ENCODE assay signal across 9 cellular contexts in the genomic region with DNA sequence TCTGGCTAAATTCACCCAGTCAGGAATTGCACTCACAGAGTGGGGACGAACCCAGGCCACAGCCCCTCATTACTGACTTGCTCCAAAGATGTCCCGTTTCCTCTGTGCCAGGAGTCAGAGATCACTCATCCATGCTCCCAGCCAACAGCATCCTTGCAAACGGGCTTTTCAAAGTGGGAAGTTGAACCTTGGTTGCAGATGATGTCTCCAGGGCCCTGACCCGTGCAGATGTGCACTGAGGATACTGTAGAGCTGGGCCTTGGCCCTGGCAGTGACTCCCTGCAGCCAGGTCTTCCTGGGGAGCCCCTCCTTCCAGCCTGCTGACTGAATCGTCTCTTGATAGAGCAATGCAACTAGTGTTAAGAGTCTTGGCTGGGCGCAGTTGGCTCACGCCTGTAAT. TPM values are rescaled to one million over a fixed set of nuclear protein-coding genes. Genes with fewer than 3 reads are reported as not detected.
DNase-seq lines count a peak whose midpoint lies in the region; ATAC-seq and TF ChIP-seq lines count a peak whose summit lies in the region.
"Had no signal": no experiment of that assay in that cellular context is flagged by ENCODE, and none has a peak within 500 bp of the region (broad histone marks: within the 10 kb centered on the region; RNA-seq: fewer than 3 reads in every experiment).

No MANE protein-coding gene starts in this region.

- H3K4me1 ChIP-seq in left lung = peaks cover 0 to 20% of the 10 kb centered on the region in 2 donors
- no peaks in the 10 kb centered on the region for H3K4me1 ChIP-seq in uterus

- no peaks in the 10 kb centered on the region for H3K27me3 Mint-ChIP-seq in natural killer cell (ENCODE audit: low read depth in 2 of 2)
- H3K27me3 Mint-ChIP-seq in natural killer cell treated with Interleukin-12 subunit alpha and Interleukin-12 subunit beta and Interleukin-15 and Interleukin-18, amount 100 ng/mL, for 72 hours = peaks cover 7% of the 10 kb centered on the region in 2 donors
- peaks cover 10% of the 10 kb centered on the region for H3K27me3 Mint-ChIP-seq in activated T-helper 2 cell treated with anti-CD3 and anti-CD28 coated beads, Interferon-gamma antibody, Interleukin-2, Interleukin-4, amounts not matched to agents 10 μg/mL and 5 μg/mL and 100 μg/mL, durations not matched to agents 14 hours and 24 hours and 36 hours (ENCODE audit: low read depth)

- no peaks in the 10 kb centered on the region for H3K9me3 Mint-ChIP-seq in natural killer cell
- no peaks in the 10 kb centered on the region for H3K9me3 Mint-ChIP-seq in natural killer cell treated with Interleukin-12 subunit alpha and Interleukin-12 subunit beta and Interleukin-15 and Interleukin-18, amount 100 ng/mL, for 72 hours
- no peaks in the 10 kb centered on the region for H3K9me3 Mint-ChIP-seq in activated T-helper 2 cell treated with anti-CD3 and anti-CD28 coated beads, Interferon-gamma antibody, Interleukin-2, Interleukin-4, amounts not matched to agents 10 μg/mL and 5 μg/mL and 100 μg/mL, durations not matched to agents 14 hours and 24 hours and 36 hours

- H3K27me3 ChIP-seq in left lung = no peaks in the 10 kb centered on the region
- no peaks in the 10 kb centered on the region for H3K27me3 ChIP-seq in uterus

- TF ChIP-seq CTCF in natural killer cell (IDR thresholded peaks at IDR 0.05) (no peak), left lung (IDR thresholded peaks at IDR 0.05) (no peak), uterus (IDR thresholded peaks at IDR 0.05) (no peak)

- H3K27ac ChIP-seq in left lung (no peak overlapping the region), uterus (no peak overlapping the region)

- DNase-seq in natural killer cell = no peak
- no peak for DNase-seq in natural killer cell treated with Interleukin-12 subunit alpha and Interleukin-12 subunit beta and Interleukin-15 and Interleukin-18, amount 100 ng/mL, for 72 hours (ENCODE audit: low spot score)
- DNase-seq in activated effector memory CD4-positive, alpha-beta T cell treated with anti-CD3 and anti-CD28 coated beads, Interleukin-2, amount 50 U/mL, for 16 hours = peak; percentile 61
- peak; percentile 6 to 16 for DNase-seq in left lung
- DNase-seq in uterus = peak; percentile 4 to 9
- no peak for DNase-seq in HCEC 1CT
- no peak for DNase-seq in activated T-helper 2 cell treated with anti-CD3 and anti-CD28 coated beads, Interferon-gamma antibody, Interleukin-2, Interleukin-4, amounts not matched to agents 10 μg/mL and 5 μg/mL and 100 μg/mL, durations not matched to agents 14 hours and 24 hours and 36 hours (ENCODE audit: low spot score)
- DNase-seq: AML-193 had no signal

- peak overlapping the region; percentile 98 for H3K27ac Mint-ChIP-seq in natural killer cell
- H3K27ac Mint-ChIP-seq in natural killer cell treated with Interleukin-12 subunit alpha and Interleukin-12 subunit beta and Interleukin-15 and Interleukin-18, amount 100 ng/mL, for 72 hours = peak overlapping the region in 1 of 2 donors; percentile 29
- H3K27ac Mint-ChIP-seq in activated T-helper 2 cell treated with anti-CD3 and anti-CD28 coated beads, Interferon-gamma antibody, Interleukin-2, Interleukin-4, amounts not matched to agents 10 μg/mL and 5 μg/mL and 100 μg/mL, durations not matched to agents 14 hours and 24 hours and 36 hours = no peak overlapping the region

- no peak overlapping the region for H3K4me3 ChIP-seq in left lung
- no peak overlapping the region for H3K4me3 ChIP-seq in uterus

- TF ChIP-seq POLR2A in uterus (IDR thresholded peaks at IDR 0.05) (no peak), GM18505 (IDR thresholded peaks at IDR 0.05; ENCODE audit: borderline replicate concordance, extremely low read depth, insufficient read depth, insufficient read length) (no peak)

- H3K4me3 Mint-ChIP-seq in natural killer cell = peak overlapping the region; percentile 37
- H3K4me3 Mint-ChIP-seq in natural killer cell treated with Interleukin-12 subunit alpha and Interleukin-12 subunit beta and Interleukin-15 and Interleukin-18, amount 100 ng/mL, for 72 hours = no peak overlapping the region
- no peak overlapping the region for H3K4me3 Mint-ChIP-seq in activated T-helper 2 cell treated with anti-CD3 and anti-CD28 coated beads, Interferon-gamma antibody, Interleukin-2, Interleukin-4, amounts not matched to agents 10 μg/mL and 5 μg/mL and 100 μg/mL, durations not matched to agents 14 hours and 24 hours and 36 hours (ENCODE audit: low read depth)

- peaks cover 45 to 85% of the 10 kb centered on the region in 2 donors for H3K4me1 Mint-ChIP-seq in natural killer cell
- H3K4me1 Mint-ChIP-seq in natural killer cell treated with Interleukin-12 subunit alpha and Interleukin-12 subunit beta and Interleukin-15 and Interleukin-18, amount 100 ng/mL, for 72 hours (ENCODE audit: low read depth in 2 of 2) = peaks cover 56 to 67% of the 10 kb centered on the region in 2 donors
- peaks cover 65% of the 10 kb centered on the region for H3K4me1 Mint-ChIP-seq in activated T-helper 2 cell treated with anti-CD3 and anti-CD28 coated beads, Interferon-gamma antibody, Interleukin-2, Interleukin-4, amounts not matched to agents 10 μg/mL and 5 μg/mL and 100 μg/mL, durations not matched to agents 14 hours and 24 hours and 36 hours (ENCODE audit: low read depth)

- H3K36me3 Mint-ChIP-seq in natural killer cell = no peaks in the 10 kb centered on the region
- peaks cover 8% of the 10 kb centered on the region for H3K36me3 Mint-ChIP-seq in natural killer cell treated with Interleukin-12 subunit alpha and Interleukin-12 subunit beta and Interleukin-15 and Interleukin-18, amount 100 ng/mL, for 72 hours
- peaks cover 65% of the 10 kb centered on the region for H3K36me3 Mint-ChIP-seq in activated T-helper 2 cell treated with anti-CD3 and anti-CD28 coated beads, Interferon-gamma antibody, Interleukin-2, Interleukin-4, amounts not matched to agents 10 μg/mL and 5 μg/mL and 100 μg/mL, durations not matched to agents 14 hours and 24 hours and 36 hours (ENCODE audit: low read depth)

- H3K36me3 ChIP-seq in left lung (peaks cover 0 to 56% of the 10 kb centered on the region in 2 donors), uterus (no peaks in the 10 kb centered on the region)

- H3K9me3 ChIP-seq in left lung = no peaks in the 10 kb centered on the region
- H3K9me3 ChIP-seq in uterus = no peaks in the 10 kb centered on the region

- no peak for ATAC-seq in natural killer cell
- no peak for ATAC-seq in natural killer cell treated with Interleukin-12 subunit alpha and Interleukin-12 subunit beta and Interleukin-15 and Interleukin-18, amount 100 ng/mL, for 72 hours
- no peak for ATAC-seq in left lung
- no peak for ATAC-seq in GM18505 (IDR thresholded peaks at IDR 0.05; ENCODE audit: unreplicated experiment)

- intact Hi-C loops in natural killer cell (cut with micrococcal nuclease) (no loop called here), left lung (cut with DNase I) (no loop called here), uterus (cut with DNase I; ENCODE audit: low total_unique reads) (no loop called here)
- intact Hi-C loops in activated T-helper 2 cell treated with anti-CD3 and anti-CD28 coated beads, Interferon-gamma antibody, Interleukin-2, Interleukin-4, amounts not matched to agents 10 μg/mL and 5 μg/mL and 100 μg/mL, durations not matched to agents 14 hours and 24 hours and 36 hours (cut with micrococcal nuclease) = no loop called here

RNA-seq across cellular contexts. Expression of a gene that starts 22.3 kb away (rescaled TPM):
- total RNA-seq in natural killer cell = 100 to 1,000 TPM in 2 of 3 donors, 10 to 100 TPM in 1; 97.7 to 203 (median 158) TPM
- total RNA-seq in natural killer cell treated with Interleukin-12 subunit alpha and Interleukin-12 subunit beta and Interleukin-15 and Interleukin-18, amount 100 ng/mL, for 72 hours = 1 to 10 TPM; 2.6 to 6.1 TPM
- total RNA-seq in left lung = 1 to 10 TPM; 4.8 to 5.1 TPM
- 1 to 10 TPM in 3 of 4 donors, not detected in 1; 1.0 to 4.3 (median 2.4) TPM for total RNA-seq in uterus
- 8.4 and 10.0 TPM in 2 replicates for total RNA-seq in activated T-helper 2 cell treated with anti-CD3 and anti-CD28 coated beads, Interferon-gamma antibody, Interleukin-2, Interleukin-4, amounts not matched to agents 10 μg/mL and 5 μg/mL and 100 μg/mL, durations not matched to agents 14 hours and 24 hours and 36 hours

RNA-seq across cellular contexts. Expression of a gene that starts 40.0 kb away (rescaled TPM):
- total RNA-seq in natural killer cell (100 to 1,000 TPM; 301 to 338 (median 315) TPM), left lung (100 to 1,000 TPM; 259 to 298 TPM), uterus (100 to 1,000 TPM; 198 to 343 (median 235) TPM)
- total RNA-seq in natural killer cell treated with Interleukin-12 subunit alpha and Interleukin-12 subunit beta and Interleukin-15 and Interleukin-18, amount 100 ng/mL, for 72 hours = 100 to 1,000 TPM; 162 to 210 TPM
- total RNA-seq in activated T-helper 2 cell treated with anti-CD3 and anti-CD28 coated beads, Interferon-gamma antibody, Interleukin-2, Interleukin-4, amounts not matched to agents 10 μg/mL and 5 μg/mL and 100 μg/mL, durations not matched to agents 14 hours and 24 hours and 36 hours = 254 and 257 TPM in 2 replicates

Comparison
In these comparisons a context has a peak if more than half of its experiments do, and no peak if none do; other contexts are left out.
1. DNase-seq: peak in activated effector memory CD4-positive, alpha-beta T cell treated with anti-CD3 and anti-CD28 coated beads, Interleukin-2, amount 50 U/mL, for 16 hours (single experiment), left lung (2 of 2) and uterus (2 of 2); none in natural killer cell (single experiment), natural killer cell treated with Interleukin-12 subunit alpha and Interleukin-12 subunit beta and Interleukin-15 and Interleukin-18, amount 100 ng/mL, for 72 hours (single experiment), HCEC 1CT (single experiment) and activated T-helper 2 cell treated with anti-CD3 and anti-CD28 coated beads, Interferon-gamma antibody, Interleukin-2, Interleukin-4, amounts not matched to agents 10 μg/mL and 5 μg/mL and 100 μg/mL, durations not matched to agents 14 hours and 24 hours and 36 hours (single experiment).